In genomic region chr2:181678033-181678586, GRCh38 we compare ENCODE assay signal across 10 cellular contexts. TPM values are rescaled to one million over a fixed set of nuclear protein-coding genes. Genes with fewer than 3 reads are reported as not detected.
DNase-seq lines count a peak whose midpoint lies in the region; ATAC-seq and TF ChIP-seq lines count a peak whose summit lies in the region.
"Had no signal": no experiment of that assay in that cellular context is flagged by ENCODE, and none has a peak within 500 bp of the region (broad histone marks: within the 10 kb centered on the region; RNA-seq: fewer than 3 reads in every experiment).

No MANE protein-coding gene starts in this region.

- no peak overlapping the region for H3K27ac ChIP-seq in SK-N-SH (ENCODE audit: low read depth in 2 of 2, low read length in 1 of 2)
- H3K27ac ChIP-seq: BLaER1 treated with 17β-estradiol and CSF1 and Interleukin-3, amounts not matched to agents 10 nM and 100 nM; tibial nerve had no signal

- H3K9me2 ChIP-seq in SK-N-SH: no peaks in the 10 kb centered on the region

- no peak overlapping the region for H3K4me3 ChIP-seq in SK-N-SH (ENCODE audit: low read depth in 2 of 2, low read length in 1 of 2)
- H3K4me3 ChIP-seq: BLaER1 treated with 17β-estradiol and CSF1 and Interleukin-3, amounts not matched to agents 10 nM and 100 nM; tibial nerve had no signal

- H4K20me1 ChIP-seq in SK-N-SH (ENCODE audit: insufficient read depth): no peaks in the 10 kb centered on the region
- H4K20me1 ChIP-seq: BLaER1 treated with 17β-estradiol and CSF1 and Interleukin-3, amounts not matched to agents 10 nM and 100 nM had no signal

- H3F3A ChIP-seq in SK-N-SH (replicated peaks; ENCODE audit: insufficient read depth): peaks cover 3% of the 10 kb centered on the region

- DNase-seq in SK-N-SH (no peak), T follicular helper cell (ENCODE audit: low read depth) (peak; percentile 33), astrocyte of the hippocampus (ENCODE audit: low read depth, low spot score) (peak; percentile 92), islet precursor cell (peak; percentile 91), SKM-1 treated with dmso at 0.1 percent for 144 hours (lab: John Stamatoyannopoulos, UW; ENCODE audit: unreplicated experiment) (no peak), NCI-H510A treated with DMSO at 0.1 percent for 48 hours (lab: John Stamatoyannopoulos, UW) (no peak)
- peak; percentile 60 to 66 for DNase-seq in stimulated activated CD4-positive, alpha-beta T cell treated with anti-CD3 and anti-CD28 coated beads, Interleukin-2, amount 100 ng/mL, for 24 hours

- no peak for TF ChIP-seq RAD21 in SK-N-SH (IDR thresholded peaks at IDR 0.05; ENCODE audit: low read length)

- no peak overlapping the region for H3K4me2 ChIP-seq in SK-N-SH
- H3K4me2 ChIP-seq: BLaER1 treated with 17β-estradiol and CSF1 and Interleukin-3, amounts not matched to agents 10 nM and 100 nM had no signal

- WGBS in SK-N-SH (ENCODE audit: low lambda C conversion rate): 84% methylated on average over 34 of the region's 35 CpGs

- CTCF ChIA-PET in SK-N-SH (lab: Yijun Ruan, JAX): no interaction called here

- H3K79me2 ChIP-seq in SK-N-SH (ENCODE audit: insufficient read depth): no peaks in the 10 kb centered on the region

- H3K9me3 ChIP-seq in SK-N-SH: no peaks in the 10 kb centered on the region
- H3K9me3 ChIP-seq: tibial nerve had no signal

- no peaks in the 10 kb centered on the region for H3K36me3 ChIP-seq in SK-N-SH (replicated peaks in 1 of 2; ENCODE audit: control insufficient read depth in 1 of 2, insufficient read depth in 2 of 2, low read length in 1 of 2)
- H3K36me3 ChIP-seq: tibial nerve had no signal

- ATAC-seq in SK-N-SH treated with all-trans-retinoic acid at 6 μM for 48 hours: no peak

- H3K27me3 ChIP-seq in SK-N-SH (ENCODE audit: insufficient read depth): no peaks in the 10 kb centered on the region

- H3K9ac ChIP-seq in SK-N-SH: no peak overlapping the region
- H3K9ac ChIP-seq: BLaER1 treated with 17β-estradiol and CSF1 and Interleukin-3, amounts not matched to agents 10 nM and 100 nM had no signal

- no peak overlapping the region for H2AFZ ChIP-seq in SK-N-SH (ENCODE audit: low read depth)

- TF ChIP-seq EP300 in SK-N-SH (IDR thresholded peaks at IDR 0.05; ENCODE audit: borderline replicate concordance in 1 of 2, low read depth in 1 of 2, low read length in 1 of 2): no peak

- POLR2A ChIA-PET in SK-N-SH (lab: Yijun Ruan, JAX): no interaction called here

- TF ChIP-seq CTCF in SK-N-SH (IDR thresholded peaks at IDR 0.05): no peak

- peaks cover 0 to 8% of the 10 kb centered on the region in 2 experiments; a peak in 2 of 4 replicates for H3K4me1 ChIP-seq in SK-N-SH (ENCODE audit: control insufficient read depth in 1 of 2, insufficient read depth in 2 of 2, low read depth in 1 of 2, low read length in 1 of 2)

TF ChIP-seq in SK-N-SH, 30 proteins besides CTCF, POLR2A, EP300 and RAD21:
- TF ChIP-seq RCOR1 (IDR thresholded peaks at IDR 0.05; ENCODE audit: low read length) (no peak), PBX3 (IDR thresholded peaks at IDR 0.05) (no peak), MEF2A (IDR thresholded peaks at IDR 0.05; ENCODE audit: borderline replicate concordance, low read depth) (no peak), TEAD4 (IDR thresholded peaks at IDR 0.05; ENCODE audit: borderline replicate concordance, insufficient read depth) (no peak), TCF12 (IDR thresholded peaks at IDR 0.05) (no peak)
- TF ChIP-seq, protein P1, sequence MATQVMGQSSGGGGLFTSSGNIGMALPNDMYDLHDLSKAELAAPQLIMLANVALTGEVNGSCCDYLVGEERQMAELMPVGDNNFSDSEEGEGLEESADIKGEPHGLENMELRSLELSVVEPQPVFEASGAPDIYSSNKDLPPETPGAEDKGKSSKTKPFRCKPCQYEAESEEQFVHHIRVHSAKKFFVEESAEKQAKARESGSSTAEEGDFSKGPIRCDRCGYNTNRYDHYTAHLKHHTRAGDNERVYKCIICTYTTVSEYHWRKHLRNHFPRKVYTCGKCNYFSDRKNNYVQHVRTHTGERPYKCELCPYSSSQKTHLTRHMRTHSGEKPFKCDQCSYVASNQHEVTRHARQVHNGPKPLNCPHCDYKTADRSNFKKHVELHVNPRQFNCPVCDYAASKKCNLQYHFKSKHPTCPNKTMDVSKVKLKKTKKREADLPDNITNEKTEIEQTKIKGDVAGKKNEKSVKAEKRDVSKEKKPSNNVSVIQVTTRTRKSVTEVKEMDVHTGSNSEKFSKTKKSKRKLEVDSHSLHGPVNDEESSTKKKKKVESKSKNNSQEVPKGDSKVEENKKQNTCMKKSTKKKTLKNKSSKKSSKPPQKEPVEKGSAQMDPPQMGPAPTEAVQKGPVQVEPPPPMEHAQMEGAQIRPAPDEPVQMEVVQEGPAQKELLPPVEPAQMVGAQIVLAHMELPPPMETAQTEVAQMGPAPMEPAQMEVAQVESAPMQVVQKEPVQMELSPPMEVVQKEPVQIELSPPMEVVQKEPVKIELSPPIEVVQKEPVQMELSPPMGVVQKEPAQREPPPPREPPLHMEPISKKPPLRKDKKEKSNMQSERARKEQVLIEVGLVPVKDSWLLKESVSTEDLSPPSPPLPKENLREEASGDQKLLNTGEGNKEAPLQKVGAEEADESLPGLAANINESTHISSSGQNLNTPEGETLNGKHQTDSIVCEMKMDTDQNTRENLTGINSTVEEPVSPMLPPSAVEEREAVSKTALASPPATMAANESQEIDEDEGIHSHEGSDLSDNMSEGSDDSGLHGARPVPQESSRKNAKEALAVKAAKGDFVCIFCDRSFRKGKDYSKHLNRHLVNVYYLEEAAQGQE (IDR thresholded peaks at IDR 0.05; ENCODE audit: low read depth, low read length): peak; percentile 93

TF ChIP-seq in SK-N-SH treated with all-trans-retinoic acid at 6 μM for 48 hours, 23 proteins besides CTCF, POLR2A, EP300 and RAD21:
- TF ChIP-seq ZFP3 (CRISPR knock-in tag; IDR thresholded peaks at IDR 0.05): no peak
- TF ChIP-seq TCF4 (CRISPR knock-in tag; IDR thresholded peaks at IDR 0.05; ENCODE audit: borderline replicate concordance): no peak
- TF ChIP-seq CSDC2 (CRISPR knock-in tag; IDR thresholded peaks at IDR 0.05): no peak
- no peak for TF ChIP-seq BACH2 (CRISPR knock-in tag; IDR thresholded peaks at IDR 0.05; ENCODE audit: borderline replicate concordance)
- no peak for TF ChIP-seq ISL1 (CRISPR knock-in tag; IDR thresholded peaks at IDR 0.05)
- no peak for TF ChIP-seq CREB5 (CRISPR knock-in tag; IDR thresholded peaks at IDR 0.05; ENCODE audit: low read depth)
- TF ChIP-seq GLIS3 (CRISPR knock-in tag; IDR thresholded peaks at IDR 0.05): no peak
- no peak for TF ChIP-seq OSR1 (CRISPR knock-in tag; IDR thresholded peaks at IDR 0.05)
- TF ChIP-seq ESRRG (CRISPR knock-in tag; IDR thresholded peaks at IDR 0.05): no peak
- TF ChIP-seq, protein P2, sequence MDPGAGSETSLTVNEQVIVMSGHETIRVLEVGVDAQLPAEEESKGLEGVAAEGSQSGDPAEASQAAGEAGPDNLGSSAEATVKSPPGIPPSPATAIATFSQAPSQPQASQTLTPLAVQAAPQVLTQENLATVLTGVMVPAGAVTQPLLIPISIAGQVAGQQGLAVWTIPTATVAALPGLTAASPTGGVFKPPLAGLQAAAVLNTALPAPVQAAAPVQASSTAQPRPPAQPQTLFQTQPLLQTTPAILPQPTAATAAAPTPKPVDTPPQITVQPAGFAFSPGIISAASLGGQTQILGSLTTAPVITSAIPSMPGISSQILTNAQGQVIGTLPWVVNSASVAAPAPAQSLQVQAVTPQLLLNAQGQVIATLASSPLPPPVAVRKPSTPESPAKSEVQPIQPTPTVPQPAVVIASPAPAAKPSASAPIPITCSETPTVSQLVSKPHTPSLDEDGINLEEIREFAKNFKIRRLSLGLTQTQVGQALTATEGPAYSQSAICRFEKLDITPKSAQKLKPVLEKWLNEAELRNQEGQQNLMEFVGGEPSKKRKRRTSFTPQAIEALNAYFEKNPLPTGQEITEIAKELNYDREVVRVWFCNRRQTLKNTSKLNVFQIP (CRISPR knock-in tag; IDR thresholded peaks at IDR 0.05; ENCODE audit: borderline replicate concordance, low read depth): no peak
- TF ChIP-seq CSRNP3 (CRISPR knock-in tag; IDR thresholded peaks at IDR 0.05): no peak
- no peak for TF ChIP-seq RARB (CRISPR knock-in tag; IDR thresholded peaks at IDR 0.05)
TF ChIP-seq in SK-N-SH treated with all-trans-retinoic acid at 6 μM for 48 hours: peak in this region for 0.

RNA-seq across cellular contexts. Expression of gene NEUROD1, which starts 2.2 kb away (rescaled TPM):
- polyA plus RNA-seq in SK-N-SH (2012; rRNA removed): 0.02 and 0.03 TPM in 2 replicates
- polyA plus RNA-seq in SK-N-SH (2012; cell fraction: cytosol; rRNA removed): 0.01 and 0.08 TPM in 2 replicates
- polyA plus RNA-seq in SK-N-SH (2012; cell fraction: nucleus; rRNA removed): 0.02 and 0.06 TPM in 2 replicates

RNA-seq across cellular contexts. Expression of gene CERKL, which starts 21.2 kb away (rescaled TPM):
- 0.05 and 0.07 TPM in 2 replicates for polyA plus RNA-seq in SK-N-SH (2012; rRNA removed)
- 0.08 and 0.09 TPM in 2 replicates for polyA plus RNA-seq in SK-N-SH (2012; cell fraction: cytosol; rRNA removed)
- polyA plus RNA-seq in SK-N-SH (2012; cell fraction: nucleus; rRNA removed): 0.02 and 0.07 TPM in 2 replicates

Comparison
In these comparisons a context has a peak if more than half of its experiments do, and no peak if none do; other contexts are left out.
1. DNase-seq: peak in T follicular helper cell (single experiment), astrocyte of the hippocampus (single experiment), islet precursor cell (single experiment) and stimulated activated CD4-positive, alpha-beta T cell treated with anti-CD3 and anti-CD28 coated beads, Interleukin-2, amount 100 ng/mL, for 24 hours (2 of 2); none in SK-N-SH (single experiment), SKM-1 treated with dmso at 0.1 percent for 144 hours (single experiment) and NCI-H510A treated with DMSO at 0.1 percent for 48 hours (single experiment).